2 cellular contexts compared by ENCODE assay signal in the genomic region with DNA sequence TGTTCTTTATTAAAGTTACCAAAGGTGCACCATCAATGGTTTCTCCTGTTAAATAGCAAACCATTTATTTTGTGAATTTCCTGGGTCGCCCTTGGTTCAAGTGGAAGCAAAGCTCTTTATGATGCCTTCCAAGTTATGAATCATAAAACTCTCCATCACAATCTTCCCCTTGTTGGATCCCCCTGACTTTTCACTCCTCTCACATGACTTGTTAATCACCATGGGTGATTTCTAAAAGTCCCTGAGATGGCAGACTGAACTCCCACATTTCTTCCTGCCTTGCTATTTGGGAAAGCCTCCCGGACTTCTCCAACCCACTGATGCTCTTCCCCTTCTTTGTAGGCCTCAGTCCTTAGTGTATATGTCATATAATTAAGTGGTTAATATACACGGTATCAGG.
TF ChIP-seq lines count a peak whose summit lies in the region.

No MANE protein-coding gene starts in this region.

TF ChIP-seq in HCT116, 20 proteins besides CTCF, POLR2A, EP300 and RAD21 (continued from another document):
- TF ChIP-seq, protein P1, sequence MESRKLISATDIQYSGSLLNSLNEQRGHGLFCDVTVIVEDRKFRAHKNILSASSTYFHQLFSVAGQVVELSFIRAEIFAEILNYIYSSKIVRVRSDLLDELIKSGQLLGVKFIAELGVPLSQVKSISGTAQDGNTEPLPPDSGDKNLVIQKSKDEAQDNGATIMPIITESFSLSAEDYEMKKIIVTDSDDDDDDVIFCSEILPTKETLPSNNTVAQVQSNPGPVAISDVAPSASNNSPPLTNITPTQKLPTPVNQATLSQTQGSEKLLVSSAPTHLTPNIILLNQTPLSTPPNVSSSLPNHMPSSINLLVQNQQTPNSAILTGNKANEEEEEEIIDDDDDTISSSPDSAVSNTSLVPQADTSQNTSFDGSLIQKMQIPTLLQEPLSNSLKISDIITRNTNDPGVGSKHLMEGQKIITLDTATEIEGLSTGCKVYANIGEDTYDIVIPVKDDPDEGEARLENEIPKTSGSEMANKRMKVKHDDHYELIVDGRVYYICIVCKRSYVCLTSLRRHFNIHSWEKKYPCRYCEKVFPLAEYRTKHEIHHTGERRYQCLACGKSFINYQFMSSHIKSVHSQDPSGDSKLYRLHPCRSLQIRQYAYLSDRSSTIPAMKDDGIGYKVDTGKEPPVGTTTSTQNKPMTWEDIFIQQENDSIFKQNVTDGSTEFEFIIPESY (IDR thresholded peaks at IDR 0.05; ENCODE audit: extremely low read depth, insufficient replicate concordance, low read length) = no peak
- TF ChIP-seq SP1 (IDR thresholded peaks at IDR 0.05; ENCODE audit: low read depth) = peak; percentile 14; the same call in 1 of the 2 replicates
TF ChIP-seq in HCT116: peak in this region for 1.

TF ChIP-seq in K562, 482 proteins besides CTCF, POLR2A, EP300 and RAD21 (continued from another document):
- 0 out of 2 replicates have a peak, but pooled peaks have one; percentile 2 for TF ChIP-seq ZFX (CRISPR knock-in tag; IDR thresholded peaks at IDR 0.05)
